In genomic region chr13:96771501-96772367, GRCh38 we compare ENCODE assay signal across 13 cellular contexts.
DNase-seq lines count a peak whose midpoint lies in the region; ATAC-seq and TF ChIP-seq lines count a peak whose summit lies in the region.
"Had no signal": no experiment of that assay in that cellular context is flagged by ENCODE, and none has a peak within 500 bp of the region (broad histone marks: within the 10 kb centered on the region; RNA-seq: fewer than 3 reads in every experiment).

No MANE protein-coding gene starts in this region.

- no peak overlapping the region for H3K27ac ChIP-seq in parathyroid adenoma

- no peak overlapping the region for H3K9ac ChIP-seq in parathyroid adenoma

- H3K4me3 Mint-ChIP-seq in activated T-cell treated with anti-CD3 and anti-CD28 coated beads, Interleukin-2, amount 50 U/mL, for 72 hours = no peak overlapping the region
- H3K4me3 Mint-ChIP-seq: activated naive CD8-positive, alpha-beta T cell treated with anti-CD3 and anti-CD28 coated beads, Interleukin-2, amount 50 U/mL, for 24 hours; WTC11 had no signal

- no peak for ATAC-seq in activated T-cell treated with anti-CD3 and anti-CD28 coated beads, Interleukin-2, amount 50 U/mL, for 72 hours (replicated peaks in 1 of 2)
- peak; percentile 69 for ATAC-seq in HG02588 (IDR thresholded peaks at IDR 0.05; ENCODE audit: unreplicated experiment)
- ATAC-seq: activated naive CD8-positive, alpha-beta T cell treated with anti-CD3 and anti-CD28 coated beads, Interleukin-2, amount 50 U/mL, for 24 hours; WTC11 had no signal

- no peaks in the 10 kb centered on the region for H3K27me3 ChIP-seq in MG63
- H3K27me3 ChIP-seq in parathyroid adenoma (ENCODE audit: control insufficient read depth, insufficient read depth, low read length) = no peaks in the 10 kb centered on the region

- H2AFZ ChIP-seq in parathyroid adenoma = peak overlapping the region; percentile 34

- H3K9me3 Mint-ChIP-seq in activated T-cell treated with anti-CD3 and anti-CD28 coated beads, Interleukin-2, amount 50 U/mL, for 72 hours = peaks cover 9% of the 10 kb centered on the region in 2 donors
- H3K9me3 Mint-ChIP-seq: WTC11 had no signal

- H3K4me1 Mint-ChIP-seq in activated T-cell treated with anti-CD3 and anti-CD28 coated beads, Interleukin-2, amount 50 U/mL, for 72 hours (ENCODE audit: low read depth) = no peaks in the 10 kb centered on the region
- H3K4me1 Mint-ChIP-seq: activated naive CD8-positive, alpha-beta T cell treated with anti-CD3 and anti-CD28 coated beads, Interleukin-2, amount 50 U/mL, for 24 hours had no signal

- H3K27me3 Mint-ChIP-seq in activated T-cell treated with anti-CD3 and anti-CD28 coated beads, Interleukin-2, amount 50 U/mL, for 72 hours (ENCODE audit: low read depth) = no peaks in the 10 kb centered on the region
- H3K27me3 Mint-ChIP-seq: activated naive CD8-positive, alpha-beta T cell treated with anti-CD3 and anti-CD28 coated beads, Interleukin-2, amount 50 U/mL, for 24 hours had no signal

- no peak for DNase-seq in activated T-cell treated with anti-CD3 and anti-CD28 coated beads, Interleukin-2, amount 50 U/mL, for 72 hours
- no peak for DNase-seq in activated T-cell treated with anti-CD3 and anti-CD28 coated beads, Interleukin-2, amount 50 U/mL, for 48 hours
- DNase-seq in MG63 (peak; percentile 53), NCI-H128 (lab: John Stamatoyannopoulos, UW; ENCODE audit: unreplicated experiment) (no peak)
- DNase-seq in stimulated activated CD4-positive, alpha-beta T cell treated with anti-CD3 and anti-CD28 coated beads, Interleukin-2, amount 100 ng/mL, for 24 hours = no peak
- DNase-seq in activated CD4-positive, CD25-positive, alpha-beta regulatory T cell (lab: John Stamatoyannopoulos, UW) = no peak
- DNase-seq: activated naive CD8-positive, alpha-beta T cell treated with anti-CD3 and anti-CD28 coated beads, Interleukin-2, amount 50 U/mL, for 24 hours; NCI-H774; stimulated activated naive CD4-positive, alpha-beta T cell treated with Interleukin-2 at 50 U/mL for 16 hours had no signal

- TF ChIP-seq CTCF in parathyroid adenoma (IDR thresholded peaks at IDR 0.05) = no peak

- no peaks in the 10 kb centered on the region; the same call in none of the 2 replicates for H3K36me3 ChIP-seq in MG63
- no peaks in the 10 kb centered on the region for H3K36me3 ChIP-seq in parathyroid adenoma (ENCODE audit: control insufficient read depth, insufficient read depth, low read length)

- H3K27ac Mint-ChIP-seq in activated T-cell treated with anti-CD3 and anti-CD28 coated beads, Interleukin-2, amount 50 U/mL, for 72 hours = peak overlapping the region; percentile 47
- H3K27ac Mint-ChIP-seq: activated naive CD8-positive, alpha-beta T cell treated with anti-CD3 and anti-CD28 coated beads, Interleukin-2, amount 50 U/mL, for 24 hours; WTC11 had no signal

- peaks cover 0 to 1% of the 10 kb centered on the region in 2 donors for H3K36me3 Mint-ChIP-seq in activated T-cell treated with anti-CD3 and anti-CD28 coated beads, Interleukin-2, amount 50 U/mL, for 72 hours (ENCODE audit: insufficient read depth in 2 of 2)
- H3K36me3 Mint-ChIP-seq: WTC11 had no signal

- no peak overlapping the region for H3K4me2 ChIP-seq in parathyroid adenoma (ENCODE audit: low read length)

- H3K4me1 ChIP-seq in parathyroid adenoma = peaks cover 2% of the 10 kb centered on the region

- H3K4me3 ChIP-seq in MG63 = no peak overlapping the region
- H3K4me3 ChIP-seq in parathyroid adenoma (ENCODE audit: low read depth, low read length) = no peak overlapping the region
- H3K4me3 ChIP-seq: lung had no signal

- H3K9me3 ChIP-seq in MG63 = no peaks in the 10 kb centered on the region; the same call in 1 of the 2 replicates
- no peaks in the 10 kb centered on the region for H3K9me3 ChIP-seq in parathyroid adenoma (ENCODE audit: control insufficient read depth, low read length)

- H3K79me2 ChIP-seq in parathyroid adenoma = no peaks in the 10 kb centered on the region
